ENCODE assay signal across 8 cellular contexts in genomic region chr19:49327878-49328544, GRCh38. TPM values are rescaled to one million over a fixed set of nuclear protein-coding genes. Genes with fewer than 3 reads are reported as not detected.
DNase-seq lines count a peak whose midpoint lies in the region; ATAC-seq and TF ChIP-seq lines count a peak whose summit lies in the region.

No MANE protein-coding gene starts in this region.

- H3K27me3 ChIP-seq in heart right ventricle (no peaks in the 10 kb centered on the region), right atrium auricular region (no peaks in the 10 kb centered on the region), body of pancreas (no peaks in the 10 kb centered on the region)

- H3K4me1 ChIP-seq in heart right ventricle (peaks cover 0 to 18% (median 0%) of the 10 kb centered on the region in 9 donors), right atrium auricular region (no peaks in the 10 kb centered on the region), body of pancreas (no peaks in the 10 kb centered on the region), mucosa of descending colon (ENCODE audit: low read depth) (no peaks in the 10 kb centered on the region)

- DNase-seq in heart right ventricle (no peak), right atrium auricular region (ENCODE audit: low spot score) (no peak), body of pancreas (no peak), mucosa of descending colon (peak in 1 of 3 donors; percentile 45), amygdala (lab: John Stamatoyannopoulos, UW) (no peak)

- H3K4me3 ChIP-seq in heart right ventricle: no peak overlapping the region
- H3K4me3 ChIP-seq in right atrium auricular region: no peak overlapping the region
- H3K4me3 ChIP-seq in body of pancreas: no peak overlapping the region
- H3K4me3 ChIP-seq in mucosa of descending colon: no peak overlapping the region

- WGBS in heart right ventricle, 2 donors: 66 to 83% methylated on average over 2 of the region's 2 CpGs
- 59 to 65% methylated on average over 2 of the region's 2 CpGs for WGBS in body of pancreas, 2 donors

- peaks cover 0 to 5% (median 0%) of the 10 kb centered on the region in 9 donors for H3K36me3 ChIP-seq in heart right ventricle
- H3K36me3 ChIP-seq in right atrium auricular region: peaks cover 17% of the 10 kb centered on the region
- no peaks in the 10 kb centered on the region for H3K36me3 ChIP-seq in body of pancreas (replicated peaks in 1 of 2; ENCODE audit: insufficient read depth in 1 of 2, low read depth in 2 of 2)
- no peaks in the 10 kb centered on the region for H3K36me3 ChIP-seq in mucosa of descending colon (ENCODE audit: low read depth)

- intact Hi-C loops in heart right ventricle (cut with DNase I) (loop anchor here in 2 of 10 donors (2.0 to 10.0 kb wide), 2 partner anchors 33 to 103 kb away; no protein-coding TSS in a partner anchor), body of pancreas (cut with DNase I) (no loop called here), mucosa of descending colon (cut with DNase I, micrococcal nuclease) (no loop called here)

- H3K9me3 ChIP-seq in heart right ventricle (peaks cover 0 to 5% (median 0%) of the 10 kb centered on the region in 11 donors), right atrium auricular region (peaks cover 0 to 1% of the 10 kb centered on the region in 2 donors), body of pancreas (no peaks in the 10 kb centered on the region), mucosa of descending colon (no peaks in the 10 kb centered on the region)

- TF ChIP-seq POLR2A in Raji (IDR thresholded peaks at IDR 0.05; ENCODE audit: insufficient read depth, low read depth, low read length): peak; percentile 31; the same call in 1 of the 2 replicates
- no peak for TF ChIP-seq POLR2A in body of pancreas (IDR thresholded peaks at IDR 0.05)

- no peak overlapping the region for H3K27ac ChIP-seq in heart right ventricle
- H3K27ac ChIP-seq in right atrium auricular region: no peak overlapping the region
- no peak overlapping the region for H3K27ac ChIP-seq in body of pancreas

- TF ChIP-seq CTCF in heart right ventricle (IDR thresholded peaks at IDR 0.05) (peak; percentile 26 to 79 (median 61)), right atrium auricular region (IDR thresholded peaks at IDR 0.05) (peak in 1 of 2 donors; percentile 66), body of pancreas (IDR thresholded peaks at IDR 0.05) (peak; percentile 9 to 62 (median 53)), mucosa of descending colon (IDR thresholded peaks at IDR 0.05) (peak; percentile 53)

- ATAC-seq in heart right ventricle (peak in 1 of 8 donors; percentile 20), body of pancreas (no peak), mucosa of descending colon (peak; percentile 65), HG02610 (IDR thresholded peaks at IDR 0.05; ENCODE audit: unreplicated experiment) (no peak), GM19463 (IDR thresholded peaks at IDR 0.05; ENCODE audit: unreplicated experiment) (no peak)

RNA-seq across cellular contexts. Expression of gene SLC6A16, which starts 3.0 kb away (rescaled TPM):
- 1 to 10 TPM in 2 of 10 donors, under 1 TPM in 8; 0.25 to 1.0 (median 0.77) TPM for total RNA-seq in heart right ventricle
- polyA plus RNA-seq in heart right ventricle: 1 to 10 TPM in 1 of 2 donors, under 1 TPM in 1; 0.13 to 3.1 TPM
- under 1 TPM; 0.56 to 0.90 TPM for total RNA-seq in right atrium auricular region
- 1 to 10 TPM in 1 of 2 donors, under 1 TPM in 1; 0.99 to 1.6 TPM for total RNA-seq in body of pancreas
- total RNA-seq in mucosa of descending colon: 1 to 10 TPM in 1 of 3 donors, under 1 TPM in 2; 0.36 to 3.7 (median 0.52) TPM

RNA-seq across cellular contexts. Expression of gene CD37, which starts 7.2 kb away (rescaled TPM):
- total RNA-seq in heart right ventricle (10 to 100 TPM in 2 of 10 donors, 1 to 10 TPM in 8; 2.0 to 34.2 (median 3.9) TPM), right atrium auricular region (10 to 100 TPM in 1 of 2 donors, 1 to 10 TPM in 1; 2.6 to 12.1 TPM), body of pancreas (1 to 10 TPM; 4.0 to 6.2 TPM), mucosa of descending colon (10 to 100 TPM in 2 of 3 donors, 1 to 10 TPM in 1; 5.6 to 11.2 (median 10.1) TPM)
- polyA plus RNA-seq in heart right ventricle: 1 to 10 TPM; 2.3 to 3.5 TPM

RNA-seq across cellular contexts. Expression of gene TEAD2, which starts 34.2 kb away (rescaled TPM):
- 10 to 100 TPM; 34.1 to 67.8 (median 45.1) TPM for total RNA-seq in heart right ventricle
- polyA plus RNA-seq in heart right ventricle: 10 to 100 TPM; 43.5 to 50.5 TPM
- total RNA-seq in right atrium auricular region: 10 to 100 TPM; 39.8 to 45.3 TPM
- 10 to 100 TPM; 12.2 to 15.2 TPM for total RNA-seq in body of pancreas
- 10 to 100 TPM in 2 of 3 donors, 1 to 10 TPM in 1; 9.8 to 64.0 (median 21.8) TPM for total RNA-seq in mucosa of descending colon

RNA-seq across cellular contexts. Expression of gene DKKL1, which starts 35.7 kb away (rescaled TPM):
- total RNA-seq in heart right ventricle (under 1 TPM in 3 of 10 donors, not detected in 7; 0.22 to 0.54 (median 0.26) TPM), right atrium auricular region (not detected), body of pancreas (not detected), mucosa of descending colon (under 1 TPM in 1 of 3 donors, not detected in 2; 0.44 TPM)
- under 1 TPM in 1 of 2 donors, not detected in 1; 0.20 TPM for polyA plus RNA-seq in heart right ventricle
